Comparison of ENCODE assay signal across 8 cellular contexts in genomic region chr2:108787209-108787558, GRCh38. TPM values are rescaled to one million over a fixed set of nuclear protein-coding genes. Genes with fewer than 3 reads are reported as not detected.
A peak's percentile ranks its signal among the peaks of the same experiment; 100 is the strongest.
DNase-seq lines count a peak whose midpoint lies in the region; ATAC-seq, FAIRE-seq and TF ChIP-seq lines count a peak whose summit lies in the region.

No MANE protein-coding gene starts in this region.

- H3K27me3 Mint-ChIP-seq in activated naive CD4-positive, alpha-beta T cell treated with anti-CD3 and anti-CD28 coated beads, Interleukin-2, amount 10 ng/mL, durations not matched to agents 7 days and 5 days: no peaks in the 10 kb centered on the region
- H3K27me3 Mint-ChIP-seq in astrocyte (ENCODE audit: low read depth, unreplicated experiment): no peaks in the 10 kb centered on the region

- no peaks in the 10 kb centered on the region for H4K20me1 ChIP-seq in astrocyte (ENCODE audit: insufficient read depth, low read length)

- no peaks in the 10 kb centered on the region for H3K9me3 Mint-ChIP-seq in activated naive CD4-positive, alpha-beta T cell treated with anti-CD3 and anti-CD28 coated beads, Interleukin-2, amount 10 ng/mL, durations not matched to agents 7 days and 5 days
- H3K9me3 Mint-ChIP-seq in astrocyte (ENCODE audit: unreplicated experiment): no peaks in the 10 kb centered on the region

- no peak for ATAC-seq in lower lobe of right lung
- ATAC-seq in upper lobe of right lung: no peak

- TF ChIP-seq CTCF in astrocyte (IDR thresholded peaks at IDR 0.05; ENCODE audit: insufficient read depth, low read depth, low read length) (no peak), lower lobe of right lung (IDR thresholded peaks at IDR 0.05) (no peak), upper lobe of right lung (IDR thresholded peaks at IDR 0.05) (no peak)

- intact Hi-C loops in lower lobe of right lung (cut with DNase I) (no loop called here), upper lobe of right lung (cut with DNase I) (no loop called here)

- H3K27ac Mint-ChIP-seq in activated naive CD4-positive, alpha-beta T cell treated with anti-CD3 and anti-CD28 coated beads, Interleukin-2, amount 10 ng/mL, durations not matched to agents 7 days and 5 days: peak overlapping the region; percentile 82
- peak overlapping the region; percentile 41 for H3K27ac Mint-ChIP-seq in astrocyte (ENCODE audit: unreplicated experiment)

- H2AFZ ChIP-seq in astrocyte (ENCODE audit: low read depth, low read length): peak overlapping the region; percentile 76

- FAIRE-seq in astrocyte (lab: Jason Lieb, UNC): no peak

- H3K36me3 Mint-ChIP-seq in activated naive CD4-positive, alpha-beta T cell treated with anti-CD3 and anti-CD28 coated beads, Interleukin-2, amount 10 ng/mL, durations not matched to agents 7 days and 5 days: peaks cover 25% of the 10 kb centered on the region
- no peaks in the 10 kb centered on the region for H3K36me3 Mint-ChIP-seq in astrocyte (ENCODE audit: low read depth, unreplicated experiment)

- no peaks in the 10 kb centered on the region for H3K27me3 ChIP-seq in astrocyte (ENCODE audit: insufficient read depth, low read length)
- H3K27me3 ChIP-seq in lower lobe of right lung (ENCODE audit: low read depth): no peaks in the 10 kb centered on the region
- H3K27me3 ChIP-seq in upper lobe of right lung: no peaks in the 10 kb centered on the region

- H3K79me2 ChIP-seq in astrocyte (ENCODE audit: insufficient read depth, low read length): peaks cover 14% of the 10 kb centered on the region

- peaks cover 23% of the 10 kb centered on the region for H3K4me1 Mint-ChIP-seq in activated naive CD4-positive, alpha-beta T cell treated with anti-CD3 and anti-CD28 coated beads, Interleukin-2, amount 10 ng/mL, durations not matched to agents 7 days and 5 days
- H3K4me1 Mint-ChIP-seq in astrocyte (ENCODE audit: low read depth, unreplicated experiment): peaks cover 11% of the 10 kb centered on the region

- H3K9me3 ChIP-seq in astrocyte (ENCODE audit: insufficient read depth, low read depth, low read length): no peaks in the 10 kb centered on the region
- H3K9me3 ChIP-seq in lower lobe of right lung: no peaks in the 10 kb centered on the region
- H3K9me3 ChIP-seq in upper lobe of right lung: no peaks in the 10 kb centered on the region

- H3K9ac ChIP-seq in astrocyte (ENCODE audit: low read length): peak overlapping the region; percentile 91

- no peaks in the 10 kb centered on the region for H3K4me1 ChIP-seq in astrocyte (ENCODE audit: insufficient read depth, low read length)
- peaks cover 5% of the 10 kb centered on the region for H3K4me1 ChIP-seq in lower lobe of right lung
- H3K4me1 ChIP-seq in upper lobe of right lung: peaks cover 3% of the 10 kb centered on the region

- H3K27ac ChIP-seq in astrocyte (ENCODE audit: low read depth, low read length) (peak overlapping the region; percentile 94), lower lobe of right lung (peak overlapping the region; percentile 81), upper lobe of right lung (peak overlapping the region; percentile 58)

- DNase-seq in activated naive CD4-positive, alpha-beta T cell treated with anti-CD3 and anti-CD28 coated beads, Interleukin-2, amount 10 ng/mL, durations not matched to agents 7 days and 5 days: no peak
- no peak for DNase-seq in activated naive CD4-positive, alpha-beta T cell treated with Interleukin-2 at 50 U/mL for 16 hours
- DNase-seq in astrocyte (ENCODE audit: low read depth) (no peak), lower lobe of right lung (no peak), upper lobe of right lung (no peak), kidney tubule cell (ENCODE audit: low spot score) (no peak), EL (no peak), NCI-H1105 (lab: John Stamatoyannopoulos, UW) (no peak)

- H3K36me3 ChIP-seq in astrocyte (ENCODE audit: insufficient read depth, low read length) (peaks cover 19% of the 10 kb centered on the region), lower lobe of right lung (peaks cover 27% of the 10 kb centered on the region), upper lobe of right lung (peaks cover 24% of the 10 kb centered on the region)

- peak overlapping the region; percentile 99 for H3K4me2 ChIP-seq in astrocyte (ENCODE audit: low read length)

- H3K4me3 ChIP-seq in astrocyte (ENCODE audit: insufficient read depth, low read depth, low read length): peak overlapping the region; percentile 76
- peak overlapping the region; percentile 75 for H3K4me3 ChIP-seq in lower lobe of right lung
- H3K4me3 ChIP-seq in upper lobe of right lung: peak overlapping the region; percentile 65

- H3K4me3 Mint-ChIP-seq in activated naive CD4-positive, alpha-beta T cell treated with anti-CD3 and anti-CD28 coated beads, Interleukin-2, amount 10 ng/mL, durations not matched to agents 7 days and 5 days: peak overlapping the region; percentile 77
- peak overlapping the region; percentile 83 for H3K4me3 Mint-ChIP-seq in astrocyte (ENCODE audit: unreplicated experiment)

- CTCF ChIA-PET in activated naive CD4-positive, alpha-beta T cell treated with anti-CD3 and anti-CD28 coated beads, Interleukin-2, amount 10 ng/mL, durations not matched to agents 7 days and 5 days (lab: Charles Lee): no interaction called here

RNA-seq across cellular contexts. Expression of gene CCDC138, which starts 0.6 kb away (rescaled TPM):
- total RNA-seq in astrocyte (5.2 and 6.1 TPM in 2 replicates), lower lobe of right lung (4.5 TPM), upper lobe of right lung (2.9 TPM)
